In genomic region chr20:31572701-31573554, GRCh38 we compare ENCODE assay signal across 8 cellular contexts. TPM values are rescaled to one million over a fixed set of nuclear protein-coding genes. Genes with fewer than 3 reads are reported as not detected.
A peak's percentile ranks its signal among the peaks of the same experiment; 100 is the strongest.
DNase-seq lines count a peak whose midpoint lies in the region; ATAC-seq and TF ChIP-seq lines count a peak whose summit lies in the region.

No MANE protein-coding gene starts in this region.

- no peaks in the 10 kb centered on the region for H4K20me1 ChIP-seq in MM.1S (ENCODE audit: insufficient read depth, low read length)

- H3K4me1 ChIP-seq in MM.1S (ENCODE audit: low read length) (peaks cover 30% of the 10 kb centered on the region), foreskin keratinocyte (no peaks in the 10 kb centered on the region), neuron (ENCODE audit: insufficient read depth, low read length) (peaks cover 11% of the 10 kb centered on the region)

- peak overlapping the region; percentile 97 for H3K4me2 ChIP-seq in MM.1S (ENCODE audit: low read depth, low read length)

- peak; percentile 94 for ATAC-seq in foreskin keratinocyte

- H3K27me3 ChIP-seq in MM.1S (replicated peaks; ENCODE audit: insufficient read depth, low read length) (no peaks in the 10 kb centered on the region), foreskin keratinocyte (no peaks in the 10 kb centered on the region), neuron (ENCODE audit: insufficient read depth, low read length) (no peaks in the 10 kb centered on the region)

- DNase-seq in G401 (ENCODE audit: low spot score) (peak; percentile 88), HCEC 1CT (peak; percentile 97), MM.1S (peak; percentile 94), SHP77 treated with DMSO at 0.1 percent for 48 hours (lab: John Stamatoyannopoulos, UW) (peak; percentile 90), foreskin keratinocyte (peak; percentile 96 to 97), stromal cell of bone marrow (ENCODE audit: low read depth) (peak; percentile 98)
- peak; percentile 77 for DNase-seq in activated gamma-delta T cell treated with anti-CD3 and anti-CD28 coated beads, Interleukin-2, amount 50 U/mL, for 16 hours (ENCODE audit: low read depth)

- H3K79me2 ChIP-seq in MM.1S (ENCODE audit: low read length) = peaks cover 6% of the 10 kb centered on the region; the same call in 1 of the 2 replicates

- no peaks in the 10 kb centered on the region; the same call in 1 of the 2 replicates for H3K36me3 ChIP-seq in MM.1S (replicated peaks; ENCODE audit: insufficient read depth, low read length)
- peaks cover 6% of the 10 kb centered on the region for H3K36me3 ChIP-seq in neuron (ENCODE audit: insufficient read depth, low read length)

- peak overlapping the region; percentile 69 for H2AFZ ChIP-seq in MM.1S (ENCODE audit: low read length)
- H2AFZ ChIP-seq in neuron (ENCODE audit: low read depth, low read length) = peak overlapping the region; percentile 51

- in situ Hi-C loops in G401 (cut with HindIII; ENCODE audit: low sequenced_read_pairs) = no loop called here

- H3K27ac ChIP-seq in MM.1S (ENCODE audit: low read length) (peak overlapping the region; percentile 91), foreskin keratinocyte (peak overlapping the region; percentile 74)

- TF ChIP-seq CTCF in MM.1S (IDR thresholded peaks at IDR 0.05; ENCODE audit: low read length) = no peak
- TF ChIP-seq CTCF in foreskin keratinocyte (conservative IDR thresholded peaks at IDR 0.05) = peak; percentile 38

- no peaks in the 10 kb centered on the region for H3K9me2 ChIP-seq in MM.1S (replicated peaks; ENCODE audit: insufficient read depth, low read length)

- H3K4me3 ChIP-seq in MM.1S (ENCODE audit: low read length) = peak overlapping the region; percentile 83
- H3K4me3 ChIP-seq in neuron (ENCODE audit: low read length) = peak overlapping the region; percentile 39

- H3K9ac ChIP-seq in MM.1S (ENCODE audit: low read length) = peak overlapping the region; percentile 79

- peaks cover 28% of the 10 kb centered on the region for H3F3A ChIP-seq in MM.1S (ENCODE audit: insufficient read depth, low read length)

- no peaks in the 10 kb centered on the region for H3K9me3 ChIP-seq in MM.1S (replicated peaks; ENCODE audit: insufficient read depth, low read length)
- no peaks in the 10 kb centered on the region for H3K9me3 ChIP-seq in neuron (ENCODE audit: low read length)

RNA-seq across cellular contexts. Expression of gene ID1, which starts 32.2 kb away (rescaled TPM):
- 1,330 and 1,439 TPM in 2 replicates for total RNA-seq in G401 (2014; rRNA removed; shearing (Covaris generic))
- 18.8 and 27.9 TPM in 2 replicates for total RNA-seq in foreskin keratinocyte
- polyA plus RNA-seq in foreskin keratinocyte = 21.4 and 31.9 TPM in 2 replicates

RNA-seq across cellular contexts. Expression of gene HM13, which starts 58.7 kb away (rescaled TPM):
- total RNA-seq in G401 (2014; rRNA removed; shearing (Covaris generic)) = 124 and 138 TPM in 2 replicates
- 105 and 125 TPM in 2 replicates for total RNA-seq in foreskin keratinocyte
- 132 and 150 TPM in 2 replicates for polyA plus RNA-seq in foreskin keratinocyte

Comparison
In these comparisons a context has a peak if more than half of its experiments do, and no peak if none do; other contexts are left out.
1. Peak in every context shown above with its lines: DNase-seq, ATAC-seq, H3K4me3 ChIP-seq and H3K27ac ChIP-seq.
2. RNA of gene ID1, which starts 32.2 kb away (total RNA-seq): 1,330 to 1,439 TPM in G401; 18.8 to 27.9 TPM in foreskin keratinocyte; every median in the first group is over 10 times any median in the second.